ENCODE assay signal across 1 cellular context in genomic region chr14:25004389-25004809, GRCh38.
A peak's percentile ranks its signal among the peaks of the same experiment; 100 is the strongest.
TF ChIP-seq lines count a peak whose summit lies in the region.

No MANE protein-coding gene starts in this region.

TF ChIP-seq in GM12878, 131 proteins besides CTCF, POLR2A, EP300 and RAD21 (continued from another document):
- TF ChIP-seq EED (IDR thresholded peaks at IDR 0.05; ENCODE audit: low read depth) (no peak), ZZZ3 (IDR thresholded peaks at IDR 0.05; ENCODE audit: control insufficient read depth, insufficient read length, low read depth) (no peak), SUPT20H (IDR thresholded peaks at IDR 0.05; ENCODE audit: borderline replicate concordance, control insufficient read depth, low read depth, low read length) (no peak), DPF2 (IDR thresholded peaks at IDR 0.05) (peak; percentile 57), FOXM1 (IDR thresholded peaks at IDR 0.05; ENCODE audit: low read depth, low read length) (no peak), CBX5 (IDR thresholded peaks at IDR 0.05; ENCODE audit: low read depth) (no peak), KDM1A (IDR thresholded peaks at IDR 0.05; ENCODE audit: borderline replicate concordance) (no peak), KLF5 (IDR thresholded peaks at IDR 0.05; ENCODE audit: partially characterized antibody) (no peak), ZNF207 (IDR thresholded peaks at IDR 0.05; ENCODE audit: borderline replicate concordance) (no peak), RBBP5 (conservative IDR thresholded peaks at IDR 0.05) (no peak), ZNF622 (IDR thresholded peaks at IDR 0.05) (no peak), IKZF2 (IDR thresholded peaks at IDR 0.05) (peak; percentile 54 to 60; a peak in 3 of 4 replicates), SMAD1 (IDR thresholded peaks at IDR 0.05; ENCODE audit: low read depth, partially characterized antibody) (no peak), RUNX3 (IDR thresholded peaks at IDR 0.05; ENCODE audit: low read length) (no peak), STAT3 (IDR thresholded peaks at IDR 0.05; ENCODE audit: low read depth, low read length) (no peak), ZNF217 (IDR thresholded peaks at IDR 0.05) (peak; percentile 41; the same call in 1 of the 2 replicates), USF1 (IDR thresholded peaks at IDR 0.05; ENCODE audit: borderline replicate concordance, extremely low read length, insufficient read depth, low read depth, low read length) (no peak), ELK1 (IDR thresholded peaks at IDR 0.05; ENCODE audit: low read depth, low read length) (no peak), ZSCAN29 (IDR thresholded peaks at IDR 0.05) (no peak), KAT2A (conservative IDR thresholded peaks at IDR 0.05; ENCODE audit: control insufficient read depth, low read depth, low read length) (no peak)
